11 cellular contexts compared by ENCODE assay signal in the genomic region with DNA sequence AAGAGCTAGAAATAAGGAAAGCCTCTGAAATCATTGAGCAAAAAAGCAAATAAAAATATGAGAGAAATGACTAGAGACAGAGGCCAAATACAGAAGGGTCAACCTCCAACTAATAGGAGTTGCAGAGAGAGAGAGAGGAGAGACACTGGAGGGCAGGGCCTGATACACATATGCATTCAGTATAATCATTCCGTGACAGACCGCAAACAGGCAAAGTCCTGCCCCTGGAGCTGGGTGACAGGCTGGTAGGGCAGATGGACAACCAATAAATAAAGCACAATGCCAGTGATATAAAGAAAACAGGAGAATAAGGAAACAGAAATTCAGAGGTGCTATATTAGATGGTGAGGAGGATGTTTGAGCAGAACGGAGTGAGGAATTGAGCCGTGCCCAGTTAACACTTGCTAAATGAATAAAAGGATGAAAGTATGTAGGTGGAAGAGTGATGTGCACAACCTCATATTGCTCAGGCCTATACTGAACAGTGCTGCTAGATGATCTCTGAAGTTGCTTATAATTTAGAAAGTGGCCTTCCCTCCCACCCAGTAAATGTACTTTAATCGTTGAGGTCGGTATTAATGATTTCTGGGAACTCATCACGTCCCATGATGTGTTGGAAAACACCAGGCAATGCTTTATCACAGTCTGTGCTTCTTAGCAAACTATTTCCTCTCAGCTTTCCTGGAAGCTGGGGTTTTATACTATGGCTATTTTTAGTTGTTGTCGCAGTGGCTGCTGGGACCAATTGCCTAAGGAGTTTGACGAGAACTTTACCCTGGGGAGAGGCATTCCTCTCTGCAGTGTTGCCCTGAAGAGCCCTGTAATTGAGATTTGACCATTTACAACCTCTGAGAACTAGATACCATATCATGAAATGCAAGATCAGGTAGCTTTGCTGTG. TPM values are rescaled to one million over a fixed set of nuclear protein-coding genes. Genes with fewer than 3 reads are reported as not detected.
A peak's percentile ranks its signal among the peaks of the same experiment; 100 is the strongest.
DNase-seq lines count a peak whose midpoint lies in the region; ATAC-seq and TF ChIP-seq lines count a peak whose summit lies in the region.
"Had no signal": no experiment of that assay in that cellular context is flagged by ENCODE, and none has a peak within 500 bp of the region (broad histone marks: within the 10 kb centered on the region; RNA-seq: fewer than 3 reads in every experiment).

No MANE protein-coding gene starts in this region.

- peaks cover 36% of the 10 kb centered on the region for H3K4me1 ChIP-seq in lower lobe of right lung
- H3K4me1 ChIP-seq in thoracic aorta (ENCODE audit: control insufficient read depth in 1 of 2, low read depth in 2 of 2), result peaks cover 5 to 10% of the 10 kb centered on the region in 2 donors
- H3K4me1 ChIP-seq: prostate gland had no signal

- H3K9me3 Mint-ChIP-seq in activated CD4-positive, alpha-beta T cell treated with anti-CD3 and anti-CD28 coated beads, Interleukin-2, amount 10 ng/mL, durations not matched to agents 24 days and 14 days, result peaks cover 21% of the 10 kb centered on the region
- H3K9me3 Mint-ChIP-seq in nephron progenitor cell, result peaks cover 24% of the 10 kb centered on the region

- ATAC-seq in lower lobe of right lung (peak; percentile 90), thoracic aorta (ENCODE audit: insufficient number of reproducible peaks, low FRiP score, low read depth) (peak; percentile 73), GM21390 (IDR thresholded peaks at IDR 0.05; ENCODE audit: unreplicated experiment) (no peak), HG03521 (IDR thresholded peaks at IDR 0.05; ENCODE audit: unreplicated experiment) (no peak)

- H3K9me3 ChIP-seq in lower lobe of right lung (no peaks in the 10 kb centered on the region), thoracic aorta (no peaks in the 10 kb centered on the region)
- H3K9me3 ChIP-seq: prostate gland had no signal

- H3K4me1 Mint-ChIP-seq in activated CD4-positive, alpha-beta T cell treated with anti-CD3 and anti-CD28 coated beads, Interleukin-2, amount 10 ng/mL, durations not matched to agents 24 days and 14 days, result peaks cover 12% of the 10 kb centered on the region
- peaks cover 27% of the 10 kb centered on the region for H3K4me1 Mint-ChIP-seq in nephron progenitor cell

- TF ChIP-seq CTCF in coronary artery (IDR thresholded peaks at IDR 0.05) (no peak), lower lobe of right lung (IDR thresholded peaks at IDR 0.05) (no peak), thoracic aorta (IDR thresholded peaks at IDR 0.05) (no peak), nephron progenitor cell (IDR thresholded peaks at IDR 0.05) (no peak)

- DNase-seq in activated CD4-positive, alpha-beta T cell treated with anti-CD3 and anti-CD28 coated beads, Interleukin-2, amount 10 ng/mL, durations not matched to agents 24 days and 14 days, result no peak
- DNase-seq in activated CD4-positive, alpha-beta T cell treated with anti-CD3 and anti-CD28 coated beads for 48 hours, result no peak
- no peak for DNase-seq in coronary artery (ENCODE audit: low spot score)
- DNase-seq in lower lobe of right lung, result no peak
- DNase-seq in thoracic aorta (ENCODE audit: low spot score), result no peak
- DNase-seq in nephron progenitor cell, result no peak
- DNase-seq: EL, NCI-H1436 had no signal

- no peaks in the 10 kb centered on the region for H3K36me3 Mint-ChIP-seq in activated CD4-positive, alpha-beta T cell treated with anti-CD3 and anti-CD28 coated beads, Interleukin-2, amount 10 ng/mL, durations not matched to agents 24 days and 14 days (ENCODE audit: low read depth)
- no peaks in the 10 kb centered on the region for H3K36me3 Mint-ChIP-seq in nephron progenitor cell (ENCODE audit: low read depth)

- H3K36me3 ChIP-seq in lower lobe of right lung (no peaks in the 10 kb centered on the region), thoracic aorta (no peaks in the 10 kb centered on the region)
- H3K36me3 ChIP-seq: prostate gland had no signal

- intact Hi-C loops in activated CD4-positive, alpha-beta T cell treated with anti-CD3 and anti-CD28 coated beads, Interleukin-2, amount 10 ng/mL, durations not matched to agents 24 days and 14 days (cut with micrococcal nuclease), result no loop called here
- intact Hi-C loops in lower lobe of right lung (cut with DNase I), result no loop called here

- H3K27me3 ChIP-seq in lower lobe of right lung (ENCODE audit: low read depth) (no peaks in the 10 kb centered on the region), thoracic aorta (replicated peaks; ENCODE audit: insufficient read depth) (no peaks in the 10 kb centered on the region)

- no peak overlapping the region for H3K27ac Mint-ChIP-seq in activated CD4-positive, alpha-beta T cell treated with anti-CD3 and anti-CD28 coated beads, Interleukin-2, amount 10 ng/mL, durations not matched to agents 24 days and 14 days
- H3K27ac Mint-ChIP-seq in nephron progenitor cell, result no peak overlapping the region

- peak overlapping the region; percentile 1 for H3K4me3 Mint-ChIP-seq in activated CD4-positive, alpha-beta T cell treated with anti-CD3 and anti-CD28 coated beads, Interleukin-2, amount 10 ng/mL, durations not matched to agents 24 days and 14 days
- H3K4me3 Mint-ChIP-seq in nephron progenitor cell, result no peak overlapping the region

- H3K4me3 ChIP-seq in coronary artery, result no peak overlapping the region
- H3K4me3 ChIP-seq in lower lobe of right lung, result no peak overlapping the region
- H3K4me3 ChIP-seq in thoracic aorta, result no peak overlapping the region
- H3K4me3 ChIP-seq: prostate gland had no signal

- H3K27me3 Mint-ChIP-seq in activated CD4-positive, alpha-beta T cell treated with anti-CD3 and anti-CD28 coated beads, Interleukin-2, amount 10 ng/mL, durations not matched to agents 24 days and 14 days, result peaks cover 11% of the 10 kb centered on the region
- peaks cover 5% of the 10 kb centered on the region for H3K27me3 Mint-ChIP-seq in nephron progenitor cell (ENCODE audit: low read depth, poor library complexity)

- H3K27ac ChIP-seq in coronary artery, result peak overlapping the region; percentile 52 to 69
- H3K27ac ChIP-seq in lower lobe of right lung, result peak overlapping the region; percentile 81
- peak overlapping the region in 1 of 2 donors; percentile 28 for H3K27ac ChIP-seq in thoracic aorta

RNA-seq across cellular contexts. Expression of a gene that starts 37.6 kb away (rescaled TPM):
- total RNA-seq in activated CD4-positive, alpha-beta T cell treated with anti-CD3 and anti-CD28 coated beads, Interleukin-2, amount 10 ng/mL, durations not matched to agents 24 days and 14 days, result 1.1 and 2.0 TPM in 2 replicates
- total RNA-seq in lower lobe of right lung, result 134 TPM
- total RNA-seq in thoracic aorta, result 1 to 10 TPM; 2.2 to 2.6 TPM

Comparison
In these comparisons a context has a peak if more than half of its experiments do, and no peak if none do; other contexts are left out.
1. ATAC-seq: peak in lower lobe of right lung (2 of 2) and thoracic aorta (single experiment); none in GM21390 (single experiment) and HG03521 (single experiment).
2. RNA of a gene that starts 37.6 kb away (total RNA-seq): 134 TPM in lower lobe of right lung (single experiment); 2.2 to 2.6 TPM in thoracic aorta and 1.1 to 2.0 TPM in activated CD4-positive, alpha-beta T cell treated with anti-CD3 and anti-CD28 coated beads, Interleukin-2, amount 10 ng/mL, durations not matched to agents 24 days and 14 days; every median in the first group is over 10 times any median in the second.